ENCODE assay signal across 28 cellular contexts in genomic region chr22:20652582-20652981, GRCh38.
DNase-seq lines count a peak whose midpoint lies in the region; ATAC-seq and TF ChIP-seq lines count a peak whose summit lies in the region.
"Had no signal": no experiment of that assay in that cellular context is flagged by ENCODE, and none has a peak within 500 bp of the region (broad histone marks: within the 10 kb centered on the region; RNA-seq: fewer than 3 reads in every experiment).

No MANE protein-coding gene starts in this region.

- no CpG with 5 or more reads among the region's 6 CpGs for WGBS in H9 (ENCODE audit: extremely low coverage, insufficient read length, low lambda C conversion rate)

- H3K4me1 ChIP-seq in H9 (ENCODE audit: insufficient read depth, low read length) = no peaks in the 10 kb centered on the region
- H3K4me1 ChIP-seq in osteoblast (ENCODE audit: insufficient read depth, low read length) = no peaks in the 10 kb centered on the region
- H3K4me1 ChIP-seq: A549, Caco-2, SJSA1 had no signal

- H2BK15ac ChIP-seq in H9 (ENCODE audit: low read depth, low read length) = no peak overlapping the region

- H3K27ac ChIP-seq in H9 (ENCODE audit: insufficient read length, low read depth, low read length) (no peak overlapping the region), osteoblast (ENCODE audit: low read depth, low read length) (no peak overlapping the region)
- H3K27ac ChIP-seq: A549, C4-2B, SJSA1 had no signal

- no peak overlapping the region for H3K4me3 Mint-ChIP-seq in H9
- H3K4me3 Mint-ChIP-seq: CD8-positive, alpha-beta T cell had no signal

- H3K4me1 Mint-ChIP-seq in H9 = 0 out of 4 replicates have a peak, but pooled peaks cover 2 to 5% of the 10 kb centered on the region in 2 experiments

- intact Hi-C loops in left ventricle myocardium superior (cut with micrococcal nuclease) = no loop called here

- H3K56ac ChIP-seq in H9 (ENCODE audit: insufficient read length, low read depth, low read length) = no peak overlapping the region

- no peak overlapping the region for H2AFZ ChIP-seq in H9 (ENCODE audit: low read length)
- no peak overlapping the region for H2AFZ ChIP-seq in osteoblast (ENCODE audit: low read length)

- ATAC-seq in left lobe of liver (no peak), left ventricle myocardium superior (no peak)
- ATAC-seq: A549; CD8-positive, alpha-beta T cell; HCT116 had no signal

- no peak overlapping the region for H4K8ac ChIP-seq in H9 (replicated peaks; ENCODE audit: insufficient read length, low read depth, low read length)

- no peak overlapping the region for H3K23ac ChIP-seq in H9 (ENCODE audit: insufficient read length, low read depth, low read length)

- H3K27me3 ChIP-seq in H9 (ENCODE audit: insufficient read depth, low read length) (no peaks in the 10 kb centered on the region), osteoblast (ENCODE audit: insufficient read depth, low read length) (no peaks in the 10 kb centered on the region)
- H3K27me3 ChIP-seq: SJSA1 had no signal

- H3K4me2 ChIP-seq in H9 (ENCODE audit: insufficient read depth, insufficient read length, low read length) (no peak overlapping the region), osteoblast (ENCODE audit: insufficient read depth, low read length) (no peak overlapping the region)
- H3K4me2 ChIP-seq: A549 had no signal

- H4K5ac ChIP-seq in H9 (ENCODE audit: insufficient read length, low read depth, low read length) = no peak overlapping the region

- H2AK5ac ChIP-seq in H9 (ENCODE audit: insufficient read length, low read length) = no peak overlapping the region

- peaks cover 0 to 3% of the 10 kb centered on the region in 2 experiments; a peak in 1 of 5 replicates for H3K9me3 Mint-ChIP-seq in H9
- H3K9me3 Mint-ChIP-seq: CD8-positive, alpha-beta T cell had no signal

- H3K23me2 ChIP-seq in H9 (ENCODE audit: insufficient read length, low read depth, low read length, poor library complexity, severe bottlenecking) = no peaks in the 10 kb centered on the region

- no peak overlapping the region for H2BK12ac ChIP-seq in H9 (ENCODE audit: insufficient read length, low read depth, low read length)

- H3K36me3 Mint-ChIP-seq in H9 (ENCODE audit: insufficient read depth in 1 of 3, low read depth in 3 of 3) = no peaks in the 10 kb centered on the region
- H3K36me3 Mint-ChIP-seq: CD8-positive, alpha-beta T cell had no signal

- no peaks in the 10 kb centered on the region for H3K79me1 ChIP-seq in H9 (ENCODE audit: insufficient read depth, low read depth, low read length, poor library complexity, severe bottlenecking)

- no peaks in the 10 kb centered on the region for H3K79me2 ChIP-seq in H9 (ENCODE audit: insufficient read depth, low read length)
- no peaks in the 10 kb centered on the region for H3K79me2 ChIP-seq in osteoblast (ENCODE audit: insufficient read depth, low read length)

- H3K27me3 Mint-ChIP-seq in H9 (ENCODE audit: low read depth) = peaks cover 8% of the 10 kb centered on the region

- TF ChIP-seq CTCF in H9 (conservative IDR thresholded peaks at IDR 0.05) (no peak), osteoblast (IDR thresholded peaks at IDR 0.05; ENCODE audit: extremely low read depth, low read depth, low read length) (no peak)

- no peak overlapping the region for H3K4me3 ChIP-seq in osteoblast (ENCODE audit: insufficient read depth, low read length)
- H3K4me3 ChIP-seq: A549, SJSA1 had no signal

- H2BK5ac ChIP-seq in H9 (ENCODE audit: insufficient read length, low read length) = no peak overlapping the region

- no peak overlapping the region for H3T11ph ChIP-seq in H9 (ENCODE audit: low read length)

- H3K9me3 ChIP-seq in H9 (ENCODE audit: control insufficient read depth, low read depth, low read length) (no peaks in the 10 kb centered on the region), osteoblast (ENCODE audit: low read depth, low read length) (no peaks in the 10 kb centered on the region)
- H3K9me3 ChIP-seq: A549, Caco-2, SJSA1 had no signal

- no peak overlapping the region for H3K18ac ChIP-seq in H9 (ENCODE audit: insufficient read length, low read depth, low read length)

- no peaks in the 10 kb centered on the region for H4K20me1 ChIP-seq in H9 (ENCODE audit: control insufficient read depth, insufficient read depth, insufficient read length)
- H4K20me1 ChIP-seq in osteoblast (ENCODE audit: insufficient read depth, low read length) = no peaks in the 10 kb centered on the region

- no peaks in the 10 kb centered on the region for H3K36me3 ChIP-seq in osteoblast (ENCODE audit: insufficient read depth, low read length)
- H3K36me3 ChIP-seq: SJSA1 had no signal

- no peak overlapping the region for H2BK120ac ChIP-seq in H9 (ENCODE audit: low read depth, low read length, poor library complexity, severe bottlenecking)

- H3K9ac ChIP-seq in H9 (ENCODE audit: extremely low read depth, insufficient read length, low read length) = no peak overlapping the region

- no peak overlapping the region for H3K4ac ChIP-seq in H9 (ENCODE audit: low read depth, low read length)

- no peak overlapping the region for H2BK20ac ChIP-seq in H9 (ENCODE audit: low read depth, low read length, poor library complexity, severe bottlenecking)

- no peak overlapping the region; a peak in 1 of 7 replicates for H3K27ac Mint-ChIP-seq in H9
- H3K27ac Mint-ChIP-seq: CD8-positive, alpha-beta T cell had no signal

- no peak overlapping the region for H4K91ac ChIP-seq in H9 (ENCODE audit: insufficient read length, low read depth, low read length)

- peak; percentile 2 for DNase-seq in AG20443 (ENCODE audit: low spot score)
- DNase-seq in H9 = peak; percentile 16
- DNase-seq in left lobe of liver (ENCODE audit: low spot score) = peak; percentile 32
- DNase-seq in osteoblast (ENCODE audit: insufficient read length, low spot score, missing footprints) = peak; percentile 21
- no peak for DNase-seq in activated naive CD4-positive, alpha-beta T cell treated with Interleukin-2 at 50 U/mL for 16 hours
- DNase-seq in MV-4-11 (lab: John Stamatoyannopoulos, UW) = no peak
- no peak for DNase-seq in NCI-H2227 (lab: John Stamatoyannopoulos, UW; ENCODE audit: unreplicated experiment)
- DNase-seq in left ventricle myocardium superior = no peak
- DNase-seq: Caco-2; CD8-positive, alpha-beta T cell; DMS 273 treated with DMSO at 0.1 percent for 48 hours; DMS79; EL; GF-D8; GOT3; Karpas-422; NCI-H1105; NCI-H1436 treated with DMSO at 0.1 percent for 48 hours; NCI-H1930; NCI-H2107; NCI-H446 treated with DMSO at 0.1 percent for 48 hours; NCI-H526 treated with DMSO at 0.1 percent for 48 hours; Right ventricle myocardium superior; RPMI8226 had no signal

- no peak overlapping the region for H3K14ac ChIP-seq in H9 (ENCODE audit: insufficient read depth, low read length)

Comparison
In these comparisons a context has a peak if more than half of its experiments do, and no peak if none do; other contexts are left out.
1. DNase-seq: peak in AG20443 (single experiment), H9 (single experiment), left lobe of liver (single experiment) and osteoblast (single experiment); none in activated naive CD4-positive, alpha-beta T cell treated with Interleukin-2 at 50 U/mL for 16 hours (single experiment), MV-4-11 (single experiment), NCI-H2227 (single experiment) and left ventricle myocardium superior (single experiment).